1 cellular context compared by ENCODE assay signal in the genomic region with DNA sequence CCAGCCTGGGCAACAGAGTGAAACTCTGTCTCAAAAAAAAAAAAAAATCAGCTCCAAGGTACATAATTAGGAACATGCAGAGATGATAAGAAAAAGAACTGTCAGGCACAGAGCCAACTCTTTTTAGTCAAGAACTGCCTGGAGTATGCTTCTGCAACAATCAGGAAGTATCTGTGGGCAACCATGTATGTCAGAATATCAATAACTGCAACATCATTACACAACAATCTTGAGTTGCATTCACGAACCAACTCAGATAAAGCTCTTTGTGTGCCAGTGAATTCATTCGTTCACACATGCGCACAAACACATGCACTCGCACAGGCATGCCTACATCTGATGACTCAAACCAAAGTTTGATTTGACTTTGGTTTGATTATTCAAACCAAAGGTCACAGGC.
TF ChIP-seq lines count a peak whose summit lies in the region.

No MANE protein-coding gene starts in this region.

TF ChIP-seq in GM23338, 12 proteins besides CTCF, POLR2A, EP300 and RAD21 (continued from another document):
- TF ChIP-seq, protein P1, sequence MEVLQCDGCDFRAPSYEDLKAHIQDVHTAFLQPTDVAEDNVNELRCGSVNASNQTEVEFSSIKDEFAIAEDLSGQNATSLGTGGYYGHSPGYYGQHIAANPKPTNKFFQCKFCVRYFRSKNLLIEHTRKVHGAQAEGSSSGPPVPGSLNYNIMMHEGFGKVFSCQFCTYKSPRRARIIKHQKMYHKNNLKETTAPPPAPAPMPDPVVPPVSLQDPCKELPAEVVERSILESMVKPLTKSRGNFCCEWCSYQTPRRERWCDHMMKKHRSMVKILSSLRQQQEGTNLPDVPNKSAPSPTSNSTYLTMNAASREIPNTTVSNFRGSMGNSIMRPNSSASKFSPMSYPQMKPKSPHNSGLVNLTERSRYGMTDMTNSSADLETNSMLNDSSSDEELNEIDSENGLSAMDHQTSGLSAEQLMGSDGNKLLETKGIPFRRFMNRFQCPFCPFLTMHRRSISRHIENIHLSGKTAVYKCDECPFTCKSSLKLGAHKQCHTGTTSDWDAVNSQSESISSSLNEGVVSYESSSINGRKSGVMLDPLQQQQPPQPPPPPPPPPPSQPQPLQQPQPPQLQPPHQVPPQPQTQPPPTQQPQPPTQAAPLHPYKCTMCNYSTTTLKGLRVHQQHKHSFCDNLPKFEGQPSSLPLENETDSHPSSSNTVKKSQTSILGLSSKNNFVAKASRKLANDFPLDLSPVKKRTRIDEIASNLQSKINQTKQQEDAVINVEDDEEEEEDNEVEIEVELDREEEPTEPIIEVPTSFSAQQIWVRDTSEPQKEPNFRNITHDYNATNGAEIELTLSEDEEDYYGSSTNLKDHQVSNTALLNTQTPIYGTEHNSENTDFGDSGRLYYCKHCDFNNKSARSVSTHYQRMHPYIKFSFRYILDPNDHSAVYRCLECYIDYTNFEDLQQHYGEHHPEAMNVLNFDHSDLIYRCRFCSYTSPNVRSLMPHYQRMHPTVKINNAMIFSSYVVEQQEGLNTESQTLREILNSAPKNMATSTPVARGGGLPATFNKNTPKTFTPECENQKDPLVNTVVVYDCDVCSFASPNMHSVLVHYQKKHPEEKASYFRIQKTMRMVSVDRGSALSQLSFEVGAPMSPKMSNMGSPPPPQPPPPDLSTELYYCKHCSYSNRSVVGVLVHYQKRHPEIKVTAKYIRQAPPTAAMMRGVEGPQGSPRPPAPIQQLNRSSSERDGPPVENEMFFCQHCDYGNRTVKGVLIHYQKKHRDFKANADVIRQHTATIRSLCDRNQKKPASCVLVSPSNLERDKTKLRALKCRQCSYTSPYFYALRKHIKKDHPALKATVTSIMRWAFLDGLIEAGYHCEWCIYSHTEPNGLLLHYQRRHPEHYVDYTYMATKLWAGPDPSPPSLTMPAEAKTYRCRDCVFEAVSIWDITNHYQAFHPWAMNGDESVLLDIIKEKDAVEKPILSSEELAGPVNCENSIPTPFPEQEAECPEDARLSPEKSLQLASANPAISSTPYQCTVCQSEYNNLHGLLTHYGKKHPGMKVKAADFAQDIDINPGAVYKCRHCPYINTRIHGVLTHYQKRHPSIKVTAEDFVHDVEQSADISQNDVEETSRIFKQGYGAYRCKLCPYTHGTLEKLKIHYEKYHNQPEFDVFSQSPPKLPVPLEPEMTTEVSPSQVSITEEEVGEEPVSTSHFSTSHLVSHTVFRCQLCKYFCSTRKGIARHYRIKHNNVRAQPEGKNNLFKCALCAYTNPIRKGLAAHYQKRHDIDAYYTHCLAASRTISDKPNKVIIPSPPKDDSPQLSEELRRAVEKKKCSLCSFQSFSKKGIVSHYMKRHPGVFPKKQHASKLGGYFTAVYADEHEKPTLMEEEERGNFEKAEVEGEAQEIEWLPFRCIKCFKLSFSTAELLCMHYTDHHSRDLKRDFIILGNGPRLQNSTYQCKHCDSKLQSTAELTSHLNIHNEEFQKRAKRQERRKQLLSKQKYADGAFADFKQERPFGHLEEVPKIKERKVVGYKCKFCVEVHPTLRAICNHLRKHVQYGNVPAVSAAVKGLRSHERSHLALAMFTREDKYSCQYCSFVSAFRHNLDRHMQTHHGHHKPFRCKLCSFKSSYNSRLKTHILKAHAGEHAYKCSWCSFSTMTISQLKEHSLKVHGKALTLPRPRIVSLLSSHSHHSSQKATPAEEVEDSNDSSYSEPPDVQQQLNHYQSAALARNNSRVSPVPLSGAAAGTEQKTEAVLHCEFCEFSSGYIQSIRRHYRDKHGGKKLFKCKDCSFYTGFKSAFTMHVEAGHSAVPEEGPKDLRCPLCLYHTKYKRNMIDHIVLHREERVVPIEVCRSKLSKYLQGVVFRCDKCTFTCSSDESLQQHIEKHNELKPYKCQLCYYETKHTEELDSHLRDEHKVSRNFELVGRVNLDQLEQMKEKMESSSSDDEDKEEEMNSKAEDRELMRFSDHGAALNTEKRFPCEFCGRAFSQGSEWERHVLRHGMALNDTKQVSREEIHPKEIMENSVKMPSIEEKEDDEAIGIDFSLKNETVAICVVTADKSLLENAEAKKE (CRISPR knock-in tag; IDR thresholded peaks at IDR 0.05) = no peak
- TF ChIP-seq POLR2AphosphoS5 (IDR thresholded peaks at IDR 0.05; ENCODE audit: low read depth) (no peak), CREB1 (CRISPR knock-in tag; IDR thresholded peaks at IDR 0.05; ENCODE audit: low read depth) (no peak), ZNF114 (CRISPR knock-in tag; IDR thresholded peaks at IDR 0.05) (no peak), JUNB (IDR thresholded peaks at IDR 0.05; ENCODE audit: unreplicated experiment) (no peak), NANOG (IDR thresholded peaks at IDR 0.05; ENCODE audit: borderline replicate concordance) (no peak)
- TF ChIP-seq, protein P2, sequence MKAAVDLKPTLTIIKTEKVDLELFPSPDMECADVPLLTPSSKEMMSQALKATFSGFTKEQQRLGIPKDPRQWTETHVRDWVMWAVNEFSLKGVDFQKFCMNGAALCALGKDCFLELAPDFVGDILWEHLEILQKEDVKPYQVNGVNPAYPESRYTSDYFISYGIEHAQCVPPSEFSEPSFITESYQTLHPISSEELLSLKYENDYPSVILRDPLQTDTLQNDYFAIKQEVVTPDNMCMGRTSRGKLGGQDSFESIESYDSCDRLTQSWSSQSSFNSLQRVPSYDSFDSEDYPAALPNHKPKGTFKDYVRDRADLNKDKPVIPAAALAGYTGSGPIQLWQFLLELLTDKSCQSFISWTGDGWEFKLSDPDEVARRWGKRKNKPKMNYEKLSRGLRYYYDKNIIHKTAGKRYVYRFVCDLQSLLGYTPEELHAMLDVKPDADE (IDR thresholded peaks at IDR 0.05) = no peak
TF ChIP-seq in GM23338: peak in this region for 0.
